ENCODE assay signal across 8 cellular contexts in the genomic region with DNA sequence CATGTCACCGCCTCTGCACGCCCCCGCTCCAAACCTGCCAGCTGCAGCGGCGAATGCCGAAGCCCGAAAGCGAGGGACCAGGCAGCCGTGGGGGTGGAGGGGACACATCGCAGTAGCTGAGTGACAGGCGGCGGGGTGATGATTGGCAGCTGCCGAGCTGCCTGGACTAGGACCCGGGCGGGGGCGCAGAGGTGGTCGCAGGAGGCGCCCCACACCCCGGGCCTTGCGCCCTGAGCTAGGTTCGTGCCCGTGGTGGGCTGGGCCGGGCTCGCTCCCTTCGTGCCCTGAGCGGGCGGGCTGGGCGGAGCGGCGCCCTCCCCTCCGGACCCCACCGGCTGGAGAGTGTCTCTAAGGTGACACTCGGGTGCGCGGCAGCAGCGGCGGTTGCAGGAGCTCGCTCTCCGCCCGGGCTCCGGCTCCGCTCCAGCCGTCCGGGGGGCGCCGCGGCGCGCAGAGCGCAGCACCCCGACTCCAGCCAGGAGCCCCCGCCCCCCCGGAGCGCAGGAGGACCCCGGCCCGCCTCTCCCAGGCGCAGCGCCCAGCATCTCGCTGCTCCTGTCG.
A peak's percentile ranks its signal among the peaks of the same experiment; 100 is the strongest.
DNase-seq lines count a peak whose midpoint lies in the region; ATAC-seq lines count a peak whose summit lies in the region.

No MANE protein-coding gene starts in this region.

- H3K4me1 ChIP-seq in iPS-18a (ENCODE audit: control insufficient read depth, low read depth, low read length) = peaks cover 39% of the 10 kb centered on the region

- ATAC-seq in GM19397 (IDR thresholded peaks at IDR 0.05; ENCODE audit: unreplicated experiment) = no peak
- ATAC-seq in GM21786 (IDR thresholded peaks at IDR 0.05; ENCODE audit: unreplicated experiment) = no peak
- ATAC-seq in HG03342 (IDR thresholded peaks at IDR 0.05; ENCODE audit: unreplicated experiment) = no peak

- DNase-seq in NCI-H146 (lab: John Stamatoyannopoulos, UW) (peak; percentile 52), NCI-H146 treated with DMSO at 0.1 percent for 48 hours (lab: John Stamatoyannopoulos, UW; ENCODE audit: unreplicated experiment) (no peak)
- DNase-seq in activated naive CD4-positive, alpha-beta T cell treated with anti-CD3 and anti-CD28 coated beads, Interleukin-2, amount 10 ng/mL, durations not matched to agents 7 days and 5 days = peak; percentile 46
- peak; percentile 34 for DNase-seq in stimulated activated CD8-positive, alpha-beta memory T cell treated with anti-CD3 and anti-CD28 coated beads, Interleukin-12 subunit alpha, Interleukin-12 subunit beta, amount 100 ng/mL, for 1 hour (ENCODE audit: low read depth)

- peak overlapping the region; percentile 60 for H3K4me3 ChIP-seq in iPS-18a (ENCODE audit: low read length)

- H3K4me3 Mint-ChIP-seq in activated naive CD4-positive, alpha-beta T cell treated with anti-CD3 and anti-CD28 coated beads, Interleukin-2, amount 10 ng/mL, durations not matched to agents 7 days and 5 days = peak overlapping the region; percentile 62

- H3K4me1 Mint-ChIP-seq in activated naive CD4-positive, alpha-beta T cell treated with anti-CD3 and anti-CD28 coated beads, Interleukin-2, amount 10 ng/mL, durations not matched to agents 7 days and 5 days = peaks cover 73% of the 10 kb centered on the region

- H3K9me3 ChIP-seq in iPS-18a (ENCODE audit: control insufficient read depth, low read depth, low read length) = no peaks in the 10 kb centered on the region

- H3K36me3 ChIP-seq in iPS-18a (ENCODE audit: control insufficient read depth, low read depth, low read length) = no peaks in the 10 kb centered on the region

- CTCF ChIA-PET in activated naive CD4-positive, alpha-beta T cell treated with anti-CD3 and anti-CD28 coated beads, Interleukin-2, amount 10 ng/mL, durations not matched to agents 7 days and 5 days (lab: Charles Lee) = interaction anchor here (1.5 to 3.0 kb wide), 3 partner anchors 13 to 17 kb away, joined by 5 to 17 read pairs (median 6); partner anchors contain the start of gene DGKZ

- peaks cover 86% of the 10 kb centered on the region for H3K27me3 Mint-ChIP-seq in activated naive CD4-positive, alpha-beta T cell treated with anti-CD3 and anti-CD28 coated beads, Interleukin-2, amount 10 ng/mL, durations not matched to agents 7 days and 5 days

- H3K9me3 Mint-ChIP-seq in activated naive CD4-positive, alpha-beta T cell treated with anti-CD3 and anti-CD28 coated beads, Interleukin-2, amount 10 ng/mL, durations not matched to agents 7 days and 5 days = no peaks in the 10 kb centered on the region

- no peak overlapping the region for H3K27ac Mint-ChIP-seq in activated naive CD4-positive, alpha-beta T cell treated with anti-CD3 and anti-CD28 coated beads, Interleukin-2, amount 10 ng/mL, durations not matched to agents 7 days and 5 days

- no peak overlapping the region for H3K9ac ChIP-seq in iPS-18a (ENCODE audit: low read length)

- H3K27ac ChIP-seq in iPS-18a (ENCODE audit: low read length) = no peak overlapping the region

- H3K27me3 ChIP-seq in iPS-18a (ENCODE audit: control insufficient read depth, insufficient read depth, low read length) = peaks cover 58% of the 10 kb centered on the region

- H3K36me3 Mint-ChIP-seq in activated naive CD4-positive, alpha-beta T cell treated with anti-CD3 and anti-CD28 coated beads, Interleukin-2, amount 10 ng/mL, durations not matched to agents 7 days and 5 days = peaks cover 5% of the 10 kb centered on the region
